In genomic region chr2:68789603-68790002, GRCh38 we compare ENCODE assay signal across 9 cellular contexts. TPM values are rescaled to one million over a fixed set of nuclear protein-coding genes. Genes with fewer than 3 reads are reported as not detected.
DNase-seq lines count a peak whose midpoint lies in the region; ATAC-seq and TF ChIP-seq lines count a peak whose summit lies in the region.
"Had no signal": no experiment of that assay in that cellular context is flagged by ENCODE, and none has a peak within 500 bp of the region (broad histone marks: within the 10 kb centered on the region; RNA-seq: fewer than 3 reads in every experiment).

No MANE protein-coding gene starts in this region.

- CTCF ChIA-PET in mammary epithelial cell (lab: Charles Lee; ENCODE audit: low non-redundant PET): no interaction called here

- in situ Hi-C loops in mammary epithelial cell (cut with MboI; ENCODE audit: low sequenced_read_pairs in 2 of 2): no loop called here

- peaks cover 20% of the 10 kb centered on the region for H3K4me1 Mint-ChIP-seq in activated T-helper 2 cell treated with anti-CD3 and anti-CD28 coated beads, Interferon-gamma antibody, Interleukin-2, Interleukin-4, amounts not matched to agents 10 μg/mL and 5 μg/mL and 100 μg/mL, durations not matched to agents 14 hours and 24 hours and 36 hours (ENCODE audit: low read depth)

- no peaks in the 10 kb centered on the region for H3K9me3 Mint-ChIP-seq in activated T-helper 2 cell treated with anti-CD3 and anti-CD28 coated beads, Interferon-gamma antibody, Interleukin-2, Interleukin-4, amounts not matched to agents 10 μg/mL and 5 μg/mL and 100 μg/mL, durations not matched to agents 14 hours and 24 hours and 36 hours

- H3K27me3 Mint-ChIP-seq in activated T-helper 2 cell treated with anti-CD3 and anti-CD28 coated beads, Interferon-gamma antibody, Interleukin-2, Interleukin-4, amounts not matched to agents 10 μg/mL and 5 μg/mL and 100 μg/mL, durations not matched to agents 14 hours and 24 hours and 36 hours (ENCODE audit: low read depth): no peaks in the 10 kb centered on the region

- H3K36me3 Mint-ChIP-seq in activated T-helper 2 cell treated with anti-CD3 and anti-CD28 coated beads, Interferon-gamma antibody, Interleukin-2, Interleukin-4, amounts not matched to agents 10 μg/mL and 5 μg/mL and 100 μg/mL, durations not matched to agents 14 hours and 24 hours and 36 hours (ENCODE audit: low read depth): peaks cover 48% of the 10 kb centered on the region

- H3K79me2 ChIP-seq in mammary epithelial cell (ENCODE audit: insufficient read depth, low read length): no peaks in the 10 kb centered on the region

- H4K20me1 ChIP-seq in mammary epithelial cell (ENCODE audit: insufficient read depth, low read length): no peaks in the 10 kb centered on the region

- DNase-seq in GM06990 (ENCODE audit: extremely low read depth, insufficient read length) (peak; percentile 82), GM19240 (ENCODE audit: insufficient read length, low spot score) (peak; percentile 51), WERI-Rb-1 (no peak), COLO668 (lab: John Stamatoyannopoulos, UW; ENCODE audit: unreplicated experiment) (no peak), mammary epithelial cell (no peak), testis (no peak)
- peak; percentile 6 for DNase-seq in activated T-helper 2 cell treated with anti-CD3 and anti-CD28 coated beads, Interferon-gamma antibody, Interleukin-2, Interleukin-4, amounts not matched to agents 10 μg/mL and 5 μg/mL and 100 μg/mL, durations not matched to agents 14 hours and 24 hours and 36 hours (ENCODE audit: low spot score)
- DNase-seq: midbrain had no signal

- no peaks in the 10 kb centered on the region; the same call in 1 of the 2 replicates for H3K27me3 ChIP-seq in GM06990 (replicated peaks; ENCODE audit: control insufficient read depth, insufficient read depth, low read length)
- H3K27me3 ChIP-seq in WERI-Rb-1 (ENCODE audit: insufficient read depth, low read depth, severe bottlenecking): peaks cover 77% of the 10 kb centered on the region
- no peaks in the 10 kb centered on the region for H3K27me3 ChIP-seq in mammary epithelial cell (ENCODE audit: insufficient read depth, low read length)
- H3K27me3 ChIP-seq in testis: no peaks in the 10 kb centered on the region

- H3K4me2 ChIP-seq in mammary epithelial cell (ENCODE audit: insufficient read depth, low read depth, low read length): no peak overlapping the region

- WGBS in mammary epithelial cell (ENCODE audit: low coverage, missing lambda C conversion rate): 100% methylated on average over 3 of the region's 7 CpGs
- WGBS in testis, 2 donors: 95 to 100% methylated on average over 7 of the region's 7 CpGs

- H3K9ac ChIP-seq in mammary epithelial cell (ENCODE audit: insufficient read depth, low read length): no peak overlapping the region

- H3K4me3 ChIP-seq in GM06990 (replicated peaks; ENCODE audit: low read depth, low read length): no peak overlapping the region
- H3K4me3 ChIP-seq in WERI-Rb-1 (ENCODE audit: low read depth, low read length): no peak overlapping the region
- no peak overlapping the region for H3K4me3 ChIP-seq in mammary epithelial cell (replicated peaks in 1 of 3; ENCODE audit: insufficient read depth in 1 of 3, low read depth in 2 of 3, low read length in 3 of 3)
- no peak overlapping the region for H3K4me3 ChIP-seq in testis

- H3K4me1 ChIP-seq in mammary epithelial cell (ENCODE audit: insufficient read depth, low read length): peaks cover 24% of the 10 kb centered on the region
- H3K4me1 ChIP-seq in testis: no peaks in the 10 kb centered on the region

- 0 out of 2 replicates have a peak, but pooled peaks cover 1% of the 10 kb centered on the region for H3K36me3 ChIP-seq in GM06990 (ENCODE audit: control insufficient read depth, insufficient read depth, low read length)
- H3K36me3 ChIP-seq in WERI-Rb-1: no peaks in the 10 kb centered on the region
- no peaks in the 10 kb centered on the region for H3K36me3 ChIP-seq in mammary epithelial cell (ENCODE audit: insufficient read depth, low read length)
- H3K36me3 ChIP-seq in testis (ENCODE audit: low read depth, missing control alignments): no peaks in the 10 kb centered on the region

- dilution Hi-C loops in mammary epithelial cell (cut with HindIII; ENCODE audit: low sequenced_read_pairs): no loop called here

- H3K4me3 Mint-ChIP-seq in activated T-helper 2 cell treated with anti-CD3 and anti-CD28 coated beads, Interferon-gamma antibody, Interleukin-2, Interleukin-4, amounts not matched to agents 10 μg/mL and 5 μg/mL and 100 μg/mL, durations not matched to agents 14 hours and 24 hours and 36 hours (ENCODE audit: low read depth): no peak overlapping the region

- intact Hi-C loops in activated T-helper 2 cell treated with anti-CD3 and anti-CD28 coated beads, Interferon-gamma antibody, Interleukin-2, Interleukin-4, amounts not matched to agents 10 μg/mL and 5 μg/mL and 100 μg/mL, durations not matched to agents 14 hours and 24 hours and 36 hours (cut with micrococcal nuclease): no loop called here
- intact Hi-C loops in mammary epithelial cell (cut with micrococcal nuclease): no loop called here
- intact Hi-C loops in testis (cut with DNase I; ENCODE audit: low total_unique reads): no loop called here

- no TSS peak for BruUV-seq in mammary epithelial cell (replicated peaks; lab: Mats Ljungman, UMichigan)

- H2AFZ ChIP-seq in mammary epithelial cell (ENCODE audit: low read depth, low read length): no peak overlapping the region

- H3K9me3 ChIP-seq in WERI-Rb-1 (ENCODE audit: severe bottlenecking) (no peaks in the 10 kb centered on the region), mammary epithelial cell (replicated peaks; ENCODE audit: insufficient read depth, low read length) (no peaks in the 10 kb centered on the region), testis (no peaks in the 10 kb centered on the region)

- TF ChIP-seq CTCF in GM06990 (IDR thresholded peaks at IDR 0.05; ENCODE audit: insufficient read depth, low read length, poor library complexity, severe bottlenecking) (no peak), WERI-Rb-1 (IDR thresholded peaks at IDR 0.05; ENCODE audit: low read depth, low read length) (no peak), mammary epithelial cell (conservative IDR thresholded peaks at IDR 0.05 in 1 of 2, IDR thresholded peaks at IDR 0.05 in 1 of 2; ENCODE audit: extremely low read depth in 1 of 2, insufficient read depth in 1 of 2, low read depth in 1 of 2, low read length in 2 of 2) (no peak), testis (IDR thresholded peaks at IDR 0.05) (no peak)

- H3K27ac Mint-ChIP-seq in activated T-helper 2 cell treated with anti-CD3 and anti-CD28 coated beads, Interferon-gamma antibody, Interleukin-2, Interleukin-4, amounts not matched to agents 10 μg/mL and 5 μg/mL and 100 μg/mL, durations not matched to agents 14 hours and 24 hours and 36 hours: no peak overlapping the region

- ATAC-seq in HG03025 (IDR thresholded peaks at IDR 0.05; ENCODE audit: low FRiP score, unreplicated experiment): peak; percentile 97

- no peak for TF ChIP-seq POLR2A in testis (IDR thresholded peaks at IDR 0.05)

- H3K27ac ChIP-seq in WERI-Rb-1 (no peak overlapping the region), mammary epithelial cell (ENCODE audit: insufficient read depth, low read depth, low read length) (no peak overlapping the region), testis (no peak overlapping the region)

RNA-seq across cellular contexts. Expression of gene ARHGAP25, which starts 55.0 kb away (rescaled TPM):
- 39.9 and 41.3 TPM in 2 replicates for total RNA-seq in activated T-helper 2 cell treated with anti-CD3 and anti-CD28 coated beads, Interferon-gamma antibody, Interleukin-2, Interleukin-4, amounts not matched to agents 10 μg/mL and 5 μg/mL and 100 μg/mL, durations not matched to agents 14 hours and 24 hours and 36 hours
- 10 to 100 TPM; 23.3 to 62.3 TPM for total RNA-seq in mammary epithelial cell
- 44.5 TPM for polyA plus RNA-seq in mammary epithelial cell
- 69.8 TPM for polyA minus RNA-seq in mammary epithelial cell
- 1 to 10 TPM; 6.2 to 6.7 TPM for total RNA-seq in testis
- 8.2 TPM for polyA plus RNA-seq in testis (ENCODE audit: insufficient read depth, low read depth, low replicate concordance)

Comparison
In these comparisons a context has a peak if more than half of its experiments do, and no peak if none do; other contexts are left out.
1. DNase-seq: peak in GM06990 (single experiment), GM19240 (single experiment) and activated T-helper 2 cell treated with anti-CD3 and anti-CD28 coated beads, Interferon-gamma antibody, Interleukin-2, Interleukin-4, amounts not matched to agents 10 μg/mL and 5 μg/mL and 100 μg/mL, durations not matched to agents 14 hours and 24 hours and 36 hours (single experiment); none in WERI-Rb-1 (single experiment), COLO668 (single experiment), mammary epithelial cell (single experiment) and testis (single experiment).